Comparison of ENCODE assay signal across 1 cellular context in the genomic region with DNA sequence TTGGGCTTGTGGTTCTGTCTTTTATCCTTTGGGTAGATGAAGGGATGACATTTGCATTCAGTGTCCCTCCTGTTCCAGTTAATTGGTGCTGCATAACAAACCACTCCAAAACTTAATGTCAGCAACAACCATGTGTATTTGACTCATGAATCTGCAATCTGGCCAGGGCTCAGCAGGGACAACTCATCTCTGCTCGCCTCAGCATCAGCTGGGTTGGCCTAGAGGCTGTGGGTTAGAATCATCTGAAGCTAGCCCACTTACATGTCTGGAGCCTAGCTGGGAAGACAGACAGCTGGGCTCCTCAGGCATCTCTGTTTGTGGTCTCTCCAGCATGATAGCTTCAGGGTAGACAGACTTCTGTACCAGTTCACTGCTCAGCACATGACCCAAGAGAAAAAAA.
TF ChIP-seq lines count a peak whose summit lies in the region.

No MANE protein-coding gene starts in this region.

TF ChIP-seq in IMR-90, 13 proteins besides CTCF, POLR2A, EP300 and RAD21:
- TF ChIP-seq, protein P1, sequence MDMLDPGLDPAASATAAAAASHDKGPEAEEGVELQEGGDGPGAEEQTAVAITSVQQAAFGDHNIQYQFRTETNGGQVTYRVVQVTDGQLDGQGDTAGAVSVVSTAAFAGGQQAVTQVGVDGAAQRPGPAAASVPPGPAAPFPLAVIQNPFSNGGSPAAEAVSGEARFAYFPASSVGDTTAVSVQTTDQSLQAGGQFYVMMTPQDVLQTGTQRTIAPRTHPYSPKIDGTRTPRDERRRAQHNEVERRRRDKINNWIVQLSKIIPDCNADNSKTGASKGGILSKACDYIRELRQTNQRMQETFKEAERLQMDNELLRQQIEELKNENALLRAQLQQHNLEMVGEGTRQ (IDR thresholded peaks at IDR 0.05; ENCODE audit: low read depth, low read length): no peak
- TF ChIP-seq ELK1 (IDR thresholded peaks at IDR 0.05; ENCODE audit: borderline replicate concordance, low read depth, low read length) (no peak), SMC3 (IDR thresholded peaks at IDR 0.05; ENCODE audit: low read depth, low read length) (no peak), FOS (IDR thresholded peaks at IDR 0.05; ENCODE audit: low read depth, low read length) (no peak), RCOR1 (IDR thresholded peaks at IDR 0.05; ENCODE audit: insufficient replicate concordance, low read length) (no peak), CEBPB (IDR thresholded peaks at IDR 0.05; ENCODE audit: low read depth, low read length) (no peak), NFE2L2 (IDR thresholded peaks at IDR 0.05; ENCODE audit: low read depth, low read length) (no peak), CHD1 (IDR thresholded peaks at IDR 0.05; ENCODE audit: low read depth, low read length) (no peak), MXI1 (IDR thresholded peaks at IDR 0.05; ENCODE audit: borderline replicate concordance, low read depth, low read length) (no peak), RFX5 (IDR thresholded peaks at IDR 0.05; ENCODE audit: low read depth, low read length) (no peak), MAFK (IDR thresholded peaks at IDR 0.05; ENCODE audit: low read depth, low read length) (no peak), MAZ (IDR thresholded peaks at IDR 0.05; ENCODE audit: borderline replicate concordance, low read depth, low read length) (no peak)
